Comparison of ENCODE assay signal across 12 cellular contexts in the genomic region with DNA sequence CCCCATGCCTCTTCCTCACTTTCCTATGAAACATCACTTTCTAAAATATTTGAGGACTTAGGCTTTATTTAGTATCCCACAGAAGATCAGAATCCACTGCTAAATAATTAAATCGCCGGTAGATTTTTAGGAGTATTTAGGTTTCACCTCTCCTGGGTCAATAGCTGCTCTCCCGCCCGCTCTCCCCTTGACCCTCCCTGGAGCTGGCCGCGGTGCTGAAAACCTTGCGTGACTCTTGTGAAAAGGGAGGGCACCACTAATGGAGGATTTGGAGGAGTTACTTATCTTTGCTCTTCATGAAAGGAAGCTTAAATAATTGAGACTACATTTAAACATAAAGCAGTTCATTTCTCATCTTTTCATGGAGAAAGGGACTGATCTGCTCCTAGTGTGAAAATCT. TPM values are rescaled to one million over a fixed set of nuclear protein-coding genes. Genes with fewer than 3 reads are reported as not detected.
A peak's percentile ranks its signal among the peaks of the same experiment; 100 is the strongest.
DNase-seq lines count a peak whose midpoint lies in the region; TF ChIP-seq lines count a peak whose summit lies in the region.
"Had no signal": no experiment of that assay in that cellular context is flagged by ENCODE, and none has a peak within 500 bp of the region (broad histone marks: within the 10 kb centered on the region; RNA-seq: fewer than 3 reads in every experiment).

No MANE protein-coding gene starts in this region.

- no peak overlapping the region for H4K8ac ChIP-seq in H9 (replicated peaks; ENCODE audit: insufficient read length, low read depth, low read length)

- no peak overlapping the region for H3K14ac ChIP-seq in H9 (ENCODE audit: insufficient read depth, low read length)

- no peaks in the 10 kb centered on the region for H4K20me1 ChIP-seq in H9 (ENCODE audit: control insufficient read depth, insufficient read depth, insufficient read length)

- H3T11ph ChIP-seq in H9 (ENCODE audit: low read length) = no peak overlapping the region

- H3K27ac ChIP-seq in H9 (ENCODE audit: insufficient read length, low read depth, low read length) (no peak overlapping the region), SJCRH30 (no peak overlapping the region)

- H4K91ac ChIP-seq in H9 (ENCODE audit: insufficient read length, low read depth, low read length) = no peak overlapping the region

- H2BK15ac ChIP-seq in H9 (ENCODE audit: low read depth, low read length) = no peak overlapping the region

- no peak overlapping the region for H3K9ac ChIP-seq in H9 (ENCODE audit: extremely low read depth, insufficient read length, low read length)

- no peak overlapping the region for H2BK12ac ChIP-seq in H9 (ENCODE audit: insufficient read length, low read depth, low read length)

- H3K9me3 ChIP-seq in H9 (ENCODE audit: control insufficient read depth, low read depth, low read length) = no peaks in the 10 kb centered on the region
- H3K9me3 ChIP-seq in SJCRH30 (replicated peaks) = no peaks in the 10 kb centered on the region

- H3K4me1 ChIP-seq in H9 (ENCODE audit: insufficient read depth, low read length) (no peaks in the 10 kb centered on the region), SJCRH30 (peaks cover 6% of the 10 kb centered on the region; the same call in 1 of the 2 replicates)

- no peak overlapping the region for H3K4me2 ChIP-seq in H9 (ENCODE audit: insufficient read depth, insufficient read length, low read length)

- no peak for TF ChIP-seq CTCF in H9 (conservative IDR thresholded peaks at IDR 0.05)

- H3K4ac ChIP-seq in H9 (ENCODE audit: low read depth, low read length) = no peak overlapping the region

- H3K9me3 Mint-ChIP-seq in H9 = no peaks in the 10 kb centered on the region; a peak in 2 of 5 replicates

- H4K5ac ChIP-seq in H9 (ENCODE audit: insufficient read length, low read depth, low read length) = no peak overlapping the region

- DNase-seq in CD1c-positive myeloid dendritic cell (ENCODE audit: extremely low spot score) = peak; percentile 37
- DNase-seq in H9 = peak; percentile 71
- DNase-seq in SJCRH30 = peak; percentile 71 to 73
- peak; percentile 67 for DNase-seq in iPS-NIHi7 (ENCODE audit: extremely low spot score)
- DNase-seq in NCI-H1105 (lab: John Stamatoyannopoulos, UW) = no peak
- DNase-seq in posterior cingulate gyrus = no peak
- no peak for DNase-seq in NCI-H2029 treated with DMSO at 0.1 percent for 48 hours (lab: John Stamatoyannopoulos, UW)
- no peak for DNase-seq in NCI-H1092 treated with DMSO at 0.1 percent for 48 hours (lab: John Stamatoyannopoulos, UW)
- DNase-seq: COR-L47; effector CD4-positive, alpha-beta T cell; NCI-H446 treated with DMSO at 0.1 percent for 48 hours had no signal

- H3K56ac ChIP-seq in H9 (ENCODE audit: insufficient read length, low read depth, low read length) = no peak overlapping the region

- no CpG with 5 or more reads among the region's 7 CpGs for WGBS in H9 (ENCODE audit: extremely low coverage, insufficient read length, low lambda C conversion rate)

- no peak overlapping the region for H3K4me3 ChIP-seq in SJCRH30

- no peak overlapping the region for H3K23ac ChIP-seq in H9 (ENCODE audit: insufficient read length, low read depth, low read length)

- H3K4me1 Mint-ChIP-seq in H9 = peaks cover 11 to 36% of the 10 kb centered on the region in 2 experiments

- H2BK120ac ChIP-seq in H9 (ENCODE audit: low read depth, low read length, poor library complexity, severe bottlenecking) = no peak overlapping the region

- H3K27me3 Mint-ChIP-seq in H9 (ENCODE audit: low read depth) = peaks cover 94% of the 10 kb centered on the region

- H2AK5ac ChIP-seq in H9 (ENCODE audit: insufficient read length, low read length) = no peak overlapping the region

- H3K27me3 ChIP-seq in H9 (ENCODE audit: insufficient read depth, low read length) = peaks cover 35% of the 10 kb centered on the region
- H3K27me3 ChIP-seq in SJCRH30 = no peaks in the 10 kb centered on the region

- no peak overlapping the region for H2BK20ac ChIP-seq in H9 (ENCODE audit: low read depth, low read length, poor library complexity, severe bottlenecking)

- H3K36me3 ChIP-seq in SJCRH30 = no peaks in the 10 kb centered on the region

- H2AFZ ChIP-seq in H9 (ENCODE audit: low read length) = no peak overlapping the region

- intact Hi-C loops in posterior cingulate gyrus (cut with DNase I) = no loop called here

- H3K4me3 Mint-ChIP-seq in H9 = no peak overlapping the region

- H3K18ac ChIP-seq in H9 (ENCODE audit: insufficient read length, low read depth, low read length) = no peak overlapping the region

- no peaks in the 10 kb centered on the region for H3K79me1 ChIP-seq in H9 (ENCODE audit: insufficient read depth, low read depth, low read length, poor library complexity, severe bottlenecking)

- H3K79me2 ChIP-seq in H9 (ENCODE audit: insufficient read depth, low read length) = no peaks in the 10 kb centered on the region

- no peak overlapping the region for H3K27ac Mint-ChIP-seq in H9

- no peaks in the 10 kb centered on the region for H3K36me3 Mint-ChIP-seq in H9 (ENCODE audit: insufficient read depth in 1 of 3, low read depth in 3 of 3)

- no peak overlapping the region for H2BK5ac ChIP-seq in H9 (ENCODE audit: insufficient read length, low read length)

- H3K23me2 ChIP-seq in H9 (ENCODE audit: insufficient read length, low read depth, low read length, poor library complexity, severe bottlenecking) = no peaks in the 10 kb centered on the region

RNA-seq across cellular contexts. Expression of a gene that starts 14.1 kb away (rescaled TPM):
- total RNA-seq in H9 (2021) = 0.26 and 0.29 TPM in 2 replicates
- 77.8 and 97.0 TPM in 2 replicates for total RNA-seq in SJCRH30 (2014; rRNA removed; shearing (Covaris generic))
- total RNA-seq: omental fat pad had no signal

Comparison
In these comparisons a context has a peak if more than half of its experiments do, and no peak if none do; other contexts are left out.
1. DNase-seq: peak in CD1c-positive myeloid dendritic cell (single experiment), H9 (single experiment), SJCRH30 (2 of 2) and iPS-NIHi7 (single experiment); none in NCI-H1105 (single experiment), posterior cingulate gyrus (0 of 10), NCI-H2029 treated with DMSO at 0.1 percent for 48 hours (single experiment) and NCI-H1092 treated with DMSO at 0.1 percent for 48 hours (single experiment).
2. RNA of a gene that starts 14.1 kb away (total RNA-seq): 77.8 to 97.0 TPM in SJCRH30; 0.26 to 0.29 TPM in H9; every median in the first group is over 10 times any median in the second.